30 cellular contexts compared by ENCODE assay signal in genomic region chr2:11142987-11143386, GRCh38.
"Had no signal": no experiment of that assay in that cellular context is flagged by ENCODE, and none has a peak within 500 bp of the region (broad histone marks: within the 10 kb centered on the region; RNA-seq: fewer than 3 reads in every experiment).

No MANE protein-coding gene starts in this region.

- H3K27ac ChIP-seq: neural progenitor cell, ovary, parathyroid adenoma, psoas muscle, skin epidermis, spleen, suprapubic skin, testis, tibial artery, transverse colon, vagina had no signal

- H3K36me3 ChIP-seq: neural progenitor cell, ovary, spleen, suprapubic skin, tibial artery, transverse colon, vagina had no signal

- H3K9me3 Mint-ChIP-seq: naive thymus-derived CD8-positive, alpha-beta T cell; natural killer cell treated with Interleukin-12 subunit alpha and Interleukin-12 subunit beta and Interleukin-15 and Interleukin-18, amount 100 ng/mL, for 72 hours; stimulated activated memory B cell treated with anti-CD40 and anti-IgM and Interleukin-4, amounts not matched to agents 10 μg/mL and 1 μg/mL and 100 μg/mL, for 72 hours; stimulated activated naive CD8-positive, alpha-beta T cell treated with anti-CD3 and anti-CD28 coated beads, Interleukin-15, amount 100 ng/mL, for 72 hours; type B pancreatic cell had no signal

- H3K9ac ChIP-seq: neural progenitor cell, parathyroid adenoma had no signal

- H3K27ac Mint-ChIP-seq: natural killer cell treated with Interleukin-12 subunit alpha and Interleukin-12 subunit beta and Interleukin-15 and Interleukin-18, amount 100 ng/mL, for 72 hours; neural progenitor cell; progenitor cell of endocrine pancreas; stimulated activated memory B cell treated with anti-CD40 and anti-IgM and Interleukin-4, amounts not matched to agents 10 μg/mL and 1 μg/mL and 100 μg/mL, for 72 hours; stimulated activated naive CD8-positive, alpha-beta T cell treated with anti-CD3 and anti-CD28 coated beads, Interleukin-15, amount 100 ng/mL, for 72 hours; type B pancreatic cell had no signal

- ATAC-seq: naive thymus-derived CD8-positive, alpha-beta T cell; natural killer cell treated with Interleukin-12 subunit alpha and Interleukin-12 subunit beta and Interleukin-15 and Interleukin-18, amount 100 ng/mL, for 72 hours; psoas muscle; right cardiac atrium; sciatic nerve; stimulated activated memory B cell treated with anti-CD40 and anti-IgM and Interleukin-4, amounts not matched to agents 10 μg/mL and 1 μg/mL and 100 μg/mL, for 72 hours; stimulated activated naive CD8-positive, alpha-beta T cell treated with anti-CD3 and anti-CD28 coated beads, Interleukin-15, amount 100 ng/mL, for 72 hours; stimulated activated naive CD8-positive, alpha-beta T cell treated with anti-CD3 and anti-CD28 coated beads, Interleukin-15, Interleukin-2, amounts not matched to agents 100 U/mL and 50 U/mL, for 24 hours had no signal

- H3K27me3 ChIP-seq: neural progenitor cell, ovary, testis, transverse colon, vagina had no signal

- FAIRE-seq: urothelium cell line had no signal

- H2AFZ ChIP-seq: neural progenitor cell, parathyroid adenoma had no signal

- H3K4me3 ChIP-seq: neural progenitor cell, ovary, psoas muscle, skin epidermis, smooth muscle cell, spleen, suprapubic skin, testis, tibial artery, transverse colon, vagina had no signal

- H3K9me3 ChIP-seq: ovary, psoas muscle, suprapubic skin, testis, tibial artery, transverse colon, vagina had no signal

- H3K4me2 ChIP-seq: neural progenitor cell, smooth muscle cell had no signal

- H3K4me1 ChIP-seq: neural progenitor cell, psoas muscle, suprapubic skin, testis, tibial artery, transverse colon, vagina had no signal

- H3K4me3 Mint-ChIP-seq: naive thymus-derived CD8-positive, alpha-beta T cell; natural killer cell treated with Interleukin-12 subunit alpha and Interleukin-12 subunit beta and Interleukin-15 and Interleukin-18, amount 100 ng/mL, for 72 hours; neural progenitor cell; stimulated activated memory B cell treated with anti-CD40 and anti-IgM and Interleukin-4, amounts not matched to agents 10 μg/mL and 1 μg/mL and 100 μg/mL, for 72 hours; stimulated activated naive CD8-positive, alpha-beta T cell treated with anti-CD3 and anti-CD28 coated beads, Interleukin-15, amount 100 ng/mL, for 72 hours; type B pancreatic cell had no signal

- H3K4me1 Mint-ChIP-seq: stimulated activated naive CD8-positive, alpha-beta T cell treated with anti-CD3 and anti-CD28 coated beads, Interleukin-15, amount 100 ng/mL, for 72 hours had no signal

- H3K79me2 ChIP-seq: parathyroid adenoma had no signal

- H3K36me3 Mint-ChIP-seq: natural killer cell treated with Interleukin-12 subunit alpha and Interleukin-12 subunit beta and Interleukin-15 and Interleukin-18, amount 100 ng/mL, for 72 hours; neural progenitor cell; stimulated activated memory B cell treated with anti-CD40 and anti-IgM and Interleukin-4, amounts not matched to agents 10 μg/mL and 1 μg/mL and 100 μg/mL, for 72 hours; type B pancreatic cell had no signal

- DNase-seq: naive thymus-derived CD8-positive, alpha-beta T cell; occipital lobe; ovary; psoas muscle; right cardiac atrium; spleen; stimulated activated CD4-positive, alpha-beta T cell treated with anti-CD3 and anti-CD28 coated beads, Interleukin-12 subunit alpha, Interleukin-12 subunit beta, amount 100 ng/mL, for 4 hours; stimulated activated CD4-positive, alpha-beta T cell treated with anti-CD3 and anti-CD28 coated beads, Interleukin-1b, Interleukin-23, amount 100 ng/mL, for 48 hours; stimulated activated CD4-positive, alpha-beta T cell treated with anti-CD3 and anti-CD28 coated beads, Interleukin-4, amount 100 ng/mL, for 1 hour; stimulated activated CD4-positive, alpha-beta T cell treated with anti-CD3 and anti-CD28 coated beads, Interleukin-4, amount 100 ng/mL, for 4 hours; stimulated activated CD8-positive, alpha-beta memory T cell treated with anti-CD3 and anti-CD28 coated beads, Interleukin-4, amount 100 ng/mL, for 48 hours; stimulated activated naive CD4-positive, alpha-beta T cell; stimulated activated naive CD8-positive, alpha-beta T cell treated with anti-CD3 and anti-CD28 coated beads, Interleukin-15, amount 100 ng/mL, for 72 hours; stimulated activated naive CD8-positive, alpha-beta T cell treated with anti-CD3 and anti-CD28 coated beads, Interleukin-15, Interleukin-2, amounts not matched to agents 100 U/mL and 50 U/mL, for 24 hours; substantia nigra; testis; tibial artery; transverse colon had no signal
